In genomic region chr3:157163554-157163953, GRCh38 we compare ENCODE assay signal across 18 cellular contexts. TPM values are rescaled to one million over a fixed set of nuclear protein-coding genes. Genes with fewer than 3 reads are reported as not detected.
A peak's percentile ranks its signal among the peaks of the same experiment; 100 is the strongest.
DNase-seq lines count a peak whose midpoint lies in the region; ATAC-seq and TF ChIP-seq lines count a peak whose summit lies in the region.
"Had no signal": no experiment of that assay in that cellular context is flagged by ENCODE, and none has a peak within 500 bp of the region (broad histone marks: within the 10 kb centered on the region; RNA-seq: fewer than 3 reads in every experiment).

No MANE protein-coding gene starts in this region.

- CTCF ChIA-PET in CD4-positive, alpha-beta T cell (lab: Charles Lee) = no interaction called here

- H2BK120ac ChIP-seq in mesenchymal stem cell (ENCODE audit: low read depth, low read length) = no peak overlapping the region

- peak overlapping the region; percentile 76 for H3K27ac Mint-ChIP-seq in CD4-positive, alpha-beta T cell
- peak overlapping the region; percentile 58 for H3K27ac Mint-ChIP-seq in activated T-helper 17 cell treated with anti-CD3 and anti-CD28 coated beads, Interleukin-2, amount 50 U/mL, for 72 hours
- peak overlapping the region; percentile 65 to 66 for H3K27ac Mint-ChIP-seq in natural killer cell
- peak overlapping the region; percentile 64 for H3K27ac Mint-ChIP-seq in stimulated activated memory B cell treated with anti-CD40 and anti-IgM and Interleukin-4, amounts not matched to agents 10 μg/mL and 1 μg/mL and 100 μg/mL, for 72 hours

- peaks cover 24% of the 10 kb centered on the region for H3K36me3 Mint-ChIP-seq in CD4-positive, alpha-beta T cell (ENCODE audit: low read depth)
- peaks cover 30% of the 10 kb centered on the region for H3K36me3 Mint-ChIP-seq in activated T-helper 17 cell treated with anti-CD3 and anti-CD28 coated beads, Interleukin-2, amount 50 U/mL, for 72 hours (ENCODE audit: low read depth)
- peaks cover 4% of the 10 kb centered on the region for H3K36me3 Mint-ChIP-seq in natural killer cell
- peaks cover 14% of the 10 kb centered on the region for H3K36me3 Mint-ChIP-seq in stimulated activated memory B cell treated with anti-CD40 and anti-IgM and Interleukin-4, amounts not matched to agents 10 μg/mL and 1 μg/mL and 100 μg/mL, for 72 hours

- no peak for ATAC-seq in CD4-positive, alpha-beta T cell (ENCODE audit: poor library complexity)
- ATAC-seq in activated T-helper 17 cell treated with anti-CD3 and anti-CD28 coated beads, Interleukin-2, amount 50 U/mL, for 72 hours (replicated peaks) = no peak
- ATAC-seq in natural killer cell = no peak
- ATAC-seq in stimulated activated memory B cell treated with anti-CD40 and anti-IgM and Interleukin-4, amounts not matched to agents 10 μg/mL and 1 μg/mL and 100 μg/mL, for 72 hours = no peak
- no peak for ATAC-seq in HG03354 (IDR thresholded peaks at IDR 0.05; ENCODE audit: poor library complexity, severe bottlenecking, unreplicated experiment)
- ATAC-seq: HepG2 had no signal

- H3K4me2 ChIP-seq in mesenchymal stem cell (ENCODE audit: low read length, poor library complexity, severe bottlenecking) = no peak overlapping the region

- no peak overlapping the region for H4K91ac ChIP-seq in mesenchymal stem cell (ENCODE audit: low read length)

- no peak overlapping the region for H3K14ac ChIP-seq in mesenchymal stem cell (ENCODE audit: low read length in 2 of 2)

- no peak overlapping the region for H3K18ac ChIP-seq in mesenchymal stem cell (ENCODE audit: low read depth in 1 of 2, low read length in 2 of 2)

- H2BK5ac ChIP-seq in mesenchymal stem cell (ENCODE audit: low read depth, low read length, poor library complexity, severe bottlenecking) = no peak overlapping the region

- no peak overlapping the region for H3K4me3 ChIP-seq in mesenchymal stem cell (ENCODE audit: insufficient read depth in 1 of 2, low read depth in 1 of 2, low read length in 2 of 2)
- H3K4me3 ChIP-seq: SK-N-MC had no signal

- no peak overlapping the region for H3K9ac ChIP-seq in mesenchymal stem cell (ENCODE audit: low read length)

- peaks cover 11% of the 10 kb centered on the region for H3K79me1 ChIP-seq in mesenchymal stem cell (replicated peaks; ENCODE audit: low read length, poor library complexity, severe bottlenecking)

- 89% methylated on average over 13 of the region's 15 CpGs for WGBS in mesenchymal stem cell

- no peak overlapping the region for H4K8ac ChIP-seq in mesenchymal stem cell (ENCODE audit: low read length)

- POLR2A ChIA-PET in CD4-positive, alpha-beta T cell (lab: Charles Lee) = interaction anchor here (7.4 kb wide), 1 partner anchor 11 kb away, joined by 778 read pairs; no protein-coding TSS in a partner anchor

- peaks cover 2 to 3% of the 10 kb centered on the region in 2 experiments for H3K36me3 ChIP-seq in mesenchymal stem cell (ENCODE audit: control insufficient read depth in 1 of 2, insufficient read depth in 2 of 2, low read depth in 1 of 2, low read length in 2 of 2)

- H2AFZ ChIP-seq in mesenchymal stem cell (ENCODE audit: low read depth, low read length) = no peak overlapping the region

- peaks cover 2% of the 10 kb centered on the region for H3K4me1 ChIP-seq in mesenchymal stem cell (ENCODE audit: control insufficient read depth, insufficient read depth, low read depth, low read length)

- no peak overlapping the region for H3K27ac ChIP-seq in CD4-positive, alpha-beta T cell (ENCODE audit: low read depth, low read length)
- H3K27ac ChIP-seq in mesenchymal stem cell (ENCODE audit: low read length, poor library complexity, severe bottlenecking) = no peak overlapping the region
- H3K27ac ChIP-seq: SK-N-MC had no signal

- no peak overlapping the region for H2BK15ac ChIP-seq in mesenchymal stem cell (ENCODE audit: low read depth, poor library complexity, severe bottlenecking)

- no peak for DNase-seq in CD4-positive, alpha-beta T cell
- DNase-seq in natural killer cell (no peak), AG08395 (ENCODE audit: low spot score) (no peak), mesenchymal stem cell (no peak)
- DNase-seq: CD4-positive, CD25-positive, alpha-beta regulatory T cell; DMS153; GF-D8; KG1; NCI-H1417; NCI-H187 treated with DMSO at 0.1 percent for 48 hours; NCI-H226; NCI-H524 treated with DMSO at 0.1 percent for 48 hours; SHP77 had no signal

- no peaks in the 10 kb centered on the region for H3K9me3 ChIP-seq in CD4-positive, alpha-beta T cell (ENCODE audit: control insufficient read depth, low read length)
- H3K9me3 ChIP-seq in mesenchymal stem cell (ENCODE audit: control insufficient read depth, low read length) = no peaks in the 10 kb centered on the region

- no peak for TF ChIP-seq CTCF in CD4-positive, alpha-beta T cell (IDR thresholded peaks at IDR 0.05)
- no peak for TF ChIP-seq CTCF in natural killer cell (IDR thresholded peaks at IDR 0.05)

- H3K4ac ChIP-seq in mesenchymal stem cell (ENCODE audit: low read depth in 1 of 2, low read length in 2 of 2) = no peak overlapping the region

- no peak overlapping the region for H2AK5ac ChIP-seq in mesenchymal stem cell (ENCODE audit: low read length, severe bottlenecking)

- no peak overlapping the region for H3K4me3 Mint-ChIP-seq in CD4-positive, alpha-beta T cell
- H3K4me3 Mint-ChIP-seq in activated T-helper 17 cell treated with anti-CD3 and anti-CD28 coated beads, Interleukin-2, amount 50 U/mL, for 72 hours = no peak overlapping the region
- H3K4me3 Mint-ChIP-seq in natural killer cell = no peak overlapping the region
- no peak overlapping the region for H3K4me3 Mint-ChIP-seq in stimulated activated memory B cell treated with anti-CD40 and anti-IgM and Interleukin-4, amounts not matched to agents 10 μg/mL and 1 μg/mL and 100 μg/mL, for 72 hours

- H3K4me1 Mint-ChIP-seq in CD4-positive, alpha-beta T cell (ENCODE audit: low read depth) = peaks cover 31% of the 10 kb centered on the region
- peaks cover 8% of the 10 kb centered on the region for H3K4me1 Mint-ChIP-seq in activated T-helper 17 cell treated with anti-CD3 and anti-CD28 coated beads, Interleukin-2, amount 50 U/mL, for 72 hours
- H3K4me1 Mint-ChIP-seq in natural killer cell = peaks cover 21 to 26% of the 10 kb centered on the region in 2 donors
- H3K4me1 Mint-ChIP-seq in stimulated activated memory B cell treated with anti-CD40 and anti-IgM and Interleukin-4, amounts not matched to agents 10 μg/mL and 1 μg/mL and 100 μg/mL, for 72 hours = peaks cover 40% of the 10 kb centered on the region

- no peaks in the 10 kb centered on the region for H3K27me3 ChIP-seq in CD4-positive, alpha-beta T cell (ENCODE audit: control insufficient read depth, insufficient read depth, low read length)
- no peaks in the 10 kb centered on the region for H3K27me3 ChIP-seq in mesenchymal stem cell (ENCODE audit: control insufficient read depth in 1 of 2, insufficient read depth in 1 of 2, low read length in 2 of 2)

- H3K9me3 Mint-ChIP-seq in CD4-positive, alpha-beta T cell = no peaks in the 10 kb centered on the region
- H3K9me3 Mint-ChIP-seq in activated T-helper 17 cell treated with anti-CD3 and anti-CD28 coated beads, Interleukin-2, amount 50 U/mL, for 72 hours = no peaks in the 10 kb centered on the region
- no peaks in the 10 kb centered on the region for H3K9me3 Mint-ChIP-seq in natural killer cell
- no peaks in the 10 kb centered on the region for H3K9me3 Mint-ChIP-seq in stimulated activated memory B cell treated with anti-CD40 and anti-IgM and Interleukin-4, amounts not matched to agents 10 μg/mL and 1 μg/mL and 100 μg/mL, for 72 hours
- H3K9me3 Mint-ChIP-seq: CD4-positive, CD25-positive, alpha-beta regulatory T cell had no signal

- intact Hi-C loops in CD4-positive, alpha-beta T cell (cut with DNase I, micrococcal nuclease) = loop anchor here in 1 of 2 experiments (5.0 kb wide), 1 partner anchor 74 kb away; no protein-coding TSS in a partner anchor
- intact Hi-C loops in natural killer cell (cut with micrococcal nuclease) = no loop called here

- no peaks in the 10 kb centered on the region for H3K27me3 Mint-ChIP-seq in CD4-positive, alpha-beta T cell
- no peaks in the 10 kb centered on the region for H3K27me3 Mint-ChIP-seq in activated T-helper 17 cell treated with anti-CD3 and anti-CD28 coated beads, Interleukin-2, amount 50 U/mL, for 72 hours
- no peaks in the 10 kb centered on the region for H3K27me3 Mint-ChIP-seq in natural killer cell (ENCODE audit: low read depth in 2 of 2)
- no peaks in the 10 kb centered on the region for H3K27me3 Mint-ChIP-seq in stimulated activated memory B cell treated with anti-CD40 and anti-IgM and Interleukin-4, amounts not matched to agents 10 μg/mL and 1 μg/mL and 100 μg/mL, for 72 hours

- H2BK12ac ChIP-seq in mesenchymal stem cell (ENCODE audit: low read length in 2 of 2) = peak overlapping the region in 1 of 2 experiments; percentile 31

- no peak overlapping the region for H3K23ac ChIP-seq in mesenchymal stem cell (ENCODE audit: low read length in 2 of 2)

RNA-seq across cellular contexts. Expression of gene CCNL1, which starts 3.6 kb away (rescaled TPM):
- total RNA-seq in CD4-positive, alpha-beta T cell = 1,000 to 10,000 TPM; 1,350 to 1,388 TPM
- 100 to 1,000 TPM; 173 to 194 TPM for total RNA-seq in activated T-helper 17 cell treated with anti-CD3 and anti-CD28 coated beads, Interleukin-2, amount 50 U/mL, for 72 hours
- 1,000 to 10,000 TPM; 1,104 to 1,331 (median 1,220) TPM for total RNA-seq in natural killer cell
- 87.8 TPM for polyA plus RNA-seq in mesenchymal stem cell (2013, experiment 1 of 2)
- polyA plus RNA-seq in mesenchymal stem cell (2013, experiment 2 of 2) = 78.4 TPM

Comparison
In these comparisons a context has a peak if more than half of its experiments do, and no peak if none do; other contexts are left out.
1. RNA of gene CCNL1, which starts 3.6 kb away (total RNA-seq): 1,350 to 1,388 TPM in CD4-positive, alpha-beta T cell and 1,104 to 1,331 TPM in natural killer cell; 173 to 194 TPM in activated T-helper 17 cell treated with anti-CD3 and anti-CD28 coated beads, Interleukin-2, amount 50 U/mL, for 72 hours; every median in the first group is over 4 times any median in the second.
2. Peak in every context shown above with its lines, with median percentiles within 50 percentile points of each other: H3K27ac Mint-ChIP-seq.